17 cellular contexts compared by ENCODE assay signal in genomic region chr11:122167100-122167499, GRCh38. TPM values are rescaled to one million over a fixed set of nuclear protein-coding genes. Genes with fewer than 3 reads are reported as not detected.
DNase-seq lines count a peak whose midpoint lies in the region; ATAC-seq and TF ChIP-seq lines count a peak whose summit lies in the region.
"Had no signal": no experiment of that assay in that cellular context is flagged by ENCODE, and none has a peak within 500 bp of the region (broad histone marks: within the 10 kb centered on the region; RNA-seq: fewer than 3 reads in every experiment).

No MANE protein-coding gene starts in this region.

- H3K36me3 ChIP-seq in PC-9 (ENCODE audit: low read depth) (peaks cover 59% of the 10 kb centered on the region), mesenchymal stem cell (ENCODE audit: control insufficient read depth in 1 of 2, insufficient read depth in 2 of 2, low read depth in 1 of 2, low read length in 2 of 2) (peaks cover 0 to 48% of the 10 kb centered on the region in 2 experiments), esophagus muscularis mucosa (no peaks in the 10 kb centered on the region)

- H3K4ac ChIP-seq in mesenchymal stem cell (ENCODE audit: low read depth in 1 of 2, low read length in 2 of 2) = no peak overlapping the region

- H3K4me2 ChIP-seq in PC-9 = peak overlapping the region; percentile 41
- H3K4me2 ChIP-seq in mesenchymal stem cell (ENCODE audit: low read length, poor library complexity, severe bottlenecking) = peak overlapping the region; percentile 46

- no peaks in the 10 kb centered on the region; the same call in 1 of the 2 replicates for H4K20me1 ChIP-seq in PC-9 (ENCODE audit: insufficient read depth)

- no peak overlapping the region for H4K91ac ChIP-seq in mesenchymal stem cell (ENCODE audit: low read length)

- H3K4me1 Mint-ChIP-seq in stimulated activated effector memory CD8-positive, alpha-beta T cell treated with anti-CD3 and anti-CD28 coated beads, Interleukin-12 subunit alpha, Interleukin-12 subunit beta, amount 100 ng/mL, for 72 hours = no peaks in the 10 kb centered on the region
- H3K4me1 Mint-ChIP-seq: memory B cell had no signal

- H2BK5ac ChIP-seq in mesenchymal stem cell (ENCODE audit: low read depth, low read length, poor library complexity, severe bottlenecking) = no peak overlapping the region

- H3K9ac ChIP-seq in mesenchymal stem cell (ENCODE audit: low read length) = peak overlapping the region; percentile 83
- H3K9ac ChIP-seq: parathyroid adenoma had no signal

- no peak overlapping the region for H4K8ac ChIP-seq in mesenchymal stem cell (ENCODE audit: low read length)

- no peak overlapping the region for H2BK15ac ChIP-seq in mesenchymal stem cell (ENCODE audit: low read depth, poor library complexity, severe bottlenecking)

- H3K4me3 Mint-ChIP-seq in stimulated activated effector memory CD8-positive, alpha-beta T cell treated with anti-CD3 and anti-CD28 coated beads, Interleukin-12 subunit alpha, Interleukin-12 subunit beta, amount 100 ng/mL, for 72 hours = no peak overlapping the region
- H3K4me3 Mint-ChIP-seq: memory B cell, WTC11 had no signal

- no peak for ATAC-seq in stimulated activated effector memory CD8-positive, alpha-beta T cell treated with anti-CD3 and anti-CD28 coated beads, Interleukin-12 subunit alpha, Interleukin-12 subunit beta, amount 100 ng/mL, for 72 hours
- ATAC-seq in HG03196 (IDR thresholded peaks at IDR 0.05; ENCODE audit: unreplicated experiment) = no peak
- ATAC-seq: WTC11 had no signal

- H3K27ac Mint-ChIP-seq in stimulated activated effector memory CD8-positive, alpha-beta T cell treated with anti-CD3 and anti-CD28 coated beads, Interleukin-12 subunit alpha, Interleukin-12 subunit beta, amount 100 ng/mL, for 72 hours = no peak overlapping the region
- H3K27ac Mint-ChIP-seq: memory B cell, WTC11 had no signal

- TF ChIP-seq CTCF in AG10803 (conservative IDR thresholded peaks at IDR 0.05; ENCODE audit: low read length) (no peak), PC-9 (conservative IDR thresholded peaks at IDR 0.05) (no peak), dorsolateral prefrontal cortex (IDR thresholded peaks at IDR 0.05 in 54 of 56, conservative IDR thresholded peaks at IDR 0.05 in 2 of 56; ENCODE audit: low read depth in 1 of 56, partially characterized antibody in 56 of 56) (no peak), esophagus muscularis mucosa (IDR thresholded peaks at IDR 0.05) (no peak)

- no peak overlapping the region for H3K4me3 ChIP-seq in AG10803 (ENCODE audit: low read length)
- peak overlapping the region; percentile 1; the same call in 1 of the 2 replicates for H3K4me3 ChIP-seq in PC-9
- no peak overlapping the region for H3K4me3 ChIP-seq in mesenchymal stem cell (ENCODE audit: insufficient read depth in 1 of 2, low read depth in 1 of 2, low read length in 2 of 2)
- H3K4me3 ChIP-seq in dorsolateral prefrontal cortex = no peak overlapping the region
- no peak overlapping the region for H3K4me3 ChIP-seq in esophagus muscularis mucosa

- POLR2A ChIA-PET in PC-9 (lab: Charles Lee; ENCODE audit: unreplicated experiment) = interaction anchor here (0.5 to 0.7 kb wide), 2 partner anchors 13 to 30 kb away, joined by 4 to 6 read pairs; no protein-coding TSS in a partner anchor

- WGBS in mesenchymal stem cell = 25% methylated on average over 3 of the region's 3 CpGs
- 48% methylated on average over 3 of the region's 3 CpGs for WGBS in esophagus muscularis mucosa

- no peaks in the 10 kb centered on the region for H3K9me3 Mint-ChIP-seq in stimulated activated effector memory CD8-positive, alpha-beta T cell treated with anti-CD3 and anti-CD28 coated beads, Interleukin-12 subunit alpha, Interleukin-12 subunit beta, amount 100 ng/mL, for 72 hours
- H3K9me3 Mint-ChIP-seq: memory B cell had no signal

- H3K9me3 ChIP-seq in PC-9 (ENCODE audit: insufficient read depth, low read depth) (0 out of 2 replicates have a peak, but pooled peaks cover 11% of the 10 kb centered on the region), mesenchymal stem cell (ENCODE audit: control insufficient read depth, low read length) (no peaks in the 10 kb centered on the region), esophagus muscularis mucosa (no peaks in the 10 kb centered on the region)

- H3K36me3 Mint-ChIP-seq in stimulated activated effector memory CD8-positive, alpha-beta T cell treated with anti-CD3 and anti-CD28 coated beads, Interleukin-12 subunit alpha, Interleukin-12 subunit beta, amount 100 ng/mL, for 72 hours = no peaks in the 10 kb centered on the region
- H3K36me3 Mint-ChIP-seq: memory B cell, WTC11 had no signal

- intact Hi-C loops in PC-9 (cut with micrococcal nuclease; ENCODE audit: unreplicated experiment) (no loop called here), dorsolateral prefrontal cortex (cut with DNase I) (no loop called here), esophagus muscularis mucosa (cut with DNase I) (no loop called here)

- peaks cover 88% of the 10 kb centered on the region for H3K79me2 ChIP-seq in PC-9 (ENCODE audit: low read depth)

- H3F3A ChIP-seq in PC-9 (ENCODE audit: insufficient read depth, low read depth) = peaks cover 17% of the 10 kb centered on the region

- H3K14ac ChIP-seq in mesenchymal stem cell (ENCODE audit: low read length in 2 of 2) = no peak overlapping the region

- H2BK12ac ChIP-seq in mesenchymal stem cell (ENCODE audit: low read length in 2 of 2) = no peak overlapping the region

- H3K79me1 ChIP-seq in mesenchymal stem cell (replicated peaks; ENCODE audit: low read length, poor library complexity, severe bottlenecking) = no peaks in the 10 kb centered on the region

- no peak for TF ChIP-seq EP300 in esophagus muscularis mucosa (IDR thresholded peaks at IDR 0.05)

- DNase-seq in AG10803 (ENCODE audit: low read depth) (peak; percentile 92), PC-9 (peak in 1 of 2 experiments; percentile 89), epithelial cell of prostate (ENCODE audit: low read depth, low spot score) (peak; percentile 70), mesenchymal stem cell (peak; percentile 87), dorsolateral prefrontal cortex (no peak), esophagus muscularis mucosa (ENCODE audit: extremely low spot score) (no peak)
- DNase-seq in stimulated activated effector memory CD8-positive, alpha-beta T cell treated with anti-CD3 and anti-CD28 coated beads, Interleukin-12 subunit alpha, Interleukin-12 subunit beta, amount 100 ng/mL, for 72 hours (ENCODE audit: low spot score in 2 of 2) = no peak
- DNase-seq: activated CD8-positive, alpha-beta memory T cell treated with anti-CD3 and anti-CD28 coated beads, Interleukin-2, amount 50 U/mL, for 48 hours; DMS53; hypothalamus; NCI-H2081 treated with DMSO at 0.1 percent for 48 hours had no signal

- TF ChIP-seq POLR2A in esophagus muscularis mucosa (IDR thresholded peaks at IDR 0.05; ENCODE audit: low read depth) = no peak

- H2BK120ac ChIP-seq in mesenchymal stem cell (ENCODE audit: low read depth, low read length) = no peak overlapping the region

- no peaks in the 10 kb centered on the region for H3K9me2 ChIP-seq in PC-9 (ENCODE audit: insufficient read depth)

- CTCF ChIA-PET in PC-9 (lab: Charles Lee) = no interaction called here

- peaks cover 59% of the 10 kb centered on the region for H3K4me1 ChIP-seq in PC-9 (replicated peaks; ENCODE audit: insufficient read depth)
- peaks cover 1% of the 10 kb centered on the region for H3K4me1 ChIP-seq in mesenchymal stem cell (ENCODE audit: control insufficient read depth, insufficient read depth, low read depth, low read length)
- peaks cover 0 to 60% (median 43%) of the 10 kb centered on the region in 4 donors for H3K4me1 ChIP-seq in esophagus muscularis mucosa
- H3K4me1 ChIP-seq: parathyroid adenoma had no signal

- H3K18ac ChIP-seq in mesenchymal stem cell (ENCODE audit: low read depth in 1 of 2, low read length in 2 of 2) = no peak overlapping the region

- H2AFZ ChIP-seq in PC-9 (no peak overlapping the region), mesenchymal stem cell (ENCODE audit: low read depth, low read length) (no peak overlapping the region)
- H2AFZ ChIP-seq: parathyroid adenoma had no signal

- peak overlapping the region; percentile 71 for H3K27ac ChIP-seq in PC-9
- H3K27ac ChIP-seq in epithelial cell of prostate = peak overlapping the region; percentile 86
- H3K27ac ChIP-seq in mesenchymal stem cell (ENCODE audit: low read length, poor library complexity, severe bottlenecking) = peak overlapping the region; percentile 46
- peak overlapping the region in 12 of 59 donors; percentile 18 to 69 (median 42) for H3K27ac ChIP-seq in dorsolateral prefrontal cortex
- H3K27ac ChIP-seq in esophagus muscularis mucosa (replicated peaks in 1 of 4) = peak overlapping the region in 1 of 4 donors; percentile 3
- H3K27ac ChIP-seq: parathyroid adenoma had no signal

- H3K23ac ChIP-seq in mesenchymal stem cell (ENCODE audit: low read length in 2 of 2) = no peak overlapping the region

- H3K27me3 ChIP-seq in PC-9 (ENCODE audit: insufficient read depth, low read depth) = no peaks in the 10 kb centered on the region
- no peaks in the 10 kb centered on the region for H3K27me3 ChIP-seq in mesenchymal stem cell (ENCODE audit: control insufficient read depth in 1 of 2, insufficient read depth in 1 of 2, low read length in 2 of 2)
- H3K27me3 ChIP-seq in dorsolateral prefrontal cortex = no peaks in the 10 kb centered on the region
- H3K27me3 ChIP-seq in esophagus muscularis mucosa = no peaks in the 10 kb centered on the region

- no TSS peak for BruUV-seq in PC-9 (replicated peaks; lab: Mats Ljungman, UMichigan)

- no peak overlapping the region for H2AK5ac ChIP-seq in mesenchymal stem cell (ENCODE audit: low read length, severe bottlenecking)

RNA-seq across cellular contexts. Expression of gene BLID, which starts 51.1 kb away (rescaled TPM):
- total RNA-seq in PC-9 (2021) (1.8 and 2.0 TPM in 2 replicates), dorsolateral prefrontal cortex (10 to 100 TPM in 2 of 120 experiments, 1 to 10 TPM in 117, under 1 TPM in 1; 0.85 to 16.2 (median 3.6) TPM), esophagus muscularis mucosa (1 to 10 TPM in 2 of 4 donors, under 1 TPM in 1, not detected in 1; 0.99 to 3.3 (median 1.3) TPM)
- not detected for polyA plus RNA-seq in mesenchymal stem cell (2013, experiment 1 of 2)
- not detected for polyA plus RNA-seq in mesenchymal stem cell (2013, experiment 2 of 2)
- total RNA-seq: WTC11 had no signal
- polyA plus RNA-seq: adipose tissue, urinary bladder had no signal

Comparison
In these comparisons a context has a peak if more than half of its experiments do, and no peak if none do; other contexts are left out.
1. DNase-seq: peak in AG10803 (single experiment), epithelial cell of prostate (single experiment) and mesenchymal stem cell (single experiment); none in stimulated activated effector memory CD8-positive, alpha-beta T cell treated with anti-CD3 and anti-CD28 coated beads, Interleukin-12 subunit alpha, Interleukin-12 subunit beta, amount 100 ng/mL, for 72 hours (0 of 2), dorsolateral prefrontal cortex (0 of 10) and esophagus muscularis mucosa (single experiment).